Comparison of ENCODE assay signal across 3 cellular contexts in genomic region chr13:101939370-101939769, GRCh38.
"Had no signal": no experiment of that assay in that cellular context is flagged by ENCODE, and none has a peak within 500 bp of the region (broad histone marks: within the 10 kb centered on the region; RNA-seq: fewer than 3 reads in every experiment).

No MANE protein-coding gene starts in this region.

- DNase-seq: GDM1, GF-D8 had no signal

- H3K4me3 ChIP-seq: GM12878 had no signal

- ATAC-seq: GM12878 had no signal
